Comparison of ENCODE assay signal across 10 cellular contexts in genomic region chr11:45896392-45897068, GRCh38. TPM values are rescaled to one million over a fixed set of nuclear protein-coding genes. Genes with fewer than 3 reads are reported as not detected.
A peak's percentile ranks its signal among the peaks of the same experiment; 100 is the strongest.
DNase-seq lines count a peak whose midpoint lies in the region; TF ChIP-seq lines count a peak whose summit lies in the region.
"Had no signal": no experiment of that assay in that cellular context is flagged by ENCODE, and none has a peak within 500 bp of the region (broad histone marks: within the 10 kb centered on the region; RNA-seq: fewer than 3 reads in every experiment).

No MANE protein-coding gene starts in this region.

- H3K4me3 ChIP-seq in A673 (ENCODE audit: low read depth, low read length, poor library complexity, severe bottlenecking) (no peak overlapping the region), iPS-20b (ENCODE audit: low read length) (no peak overlapping the region; the same call in 1 of the 2 replicates), lower leg skin (ENCODE audit: low read depth, poor library complexity, severe bottlenecking) (no peak overlapping the region)
- H3K4me3 ChIP-seq: upper lobe of left lung had no signal

- 40 to 46% methylated on average over 15 to 16 of the region's 22 CpGs for WGBS in lower leg skin, 2 donors

- POLR2A ChIA-PET in A673 (lab: Charles Lee; ENCODE audit: low non-redundant PET), result interaction anchor here (0.5 kb wide), 1 partner anchor 121 kb away, joined by 5 read pairs; no protein-coding TSS in a partner anchor

- TF ChIP-seq CTCF in A673 (conservative IDR thresholded peaks at IDR 0.05; ENCODE audit: low read depth, low read length) (no peak), lower leg skin (IDR thresholded peaks at IDR 0.05) (no peak)

- H3K9me3 ChIP-seq in A673 (ENCODE audit: low read depth, low read length, poor library complexity, severe bottlenecking) (no peaks in the 10 kb centered on the region), iPS-20b (ENCODE audit: insufficient read depth, low read depth, low read length) (no peaks in the 10 kb centered on the region)
- H3K9me3 ChIP-seq: upper lobe of left lung had no signal

- H3K27me3 ChIP-seq in A673 (replicated peaks; ENCODE audit: insufficient read depth, low read depth, low read length, poor library complexity), result no peaks in the 10 kb centered on the region
- H3K27me3 ChIP-seq in iPS-20b (ENCODE audit: insufficient read depth, low read length), result peaks cover 10% of the 10 kb centered on the region

- no TSS peak for BruUV-seq in A673 (replicated peaks; lab: Mats Ljungman, UMichigan)

- intact Hi-C loops in A673 (cut with micrococcal nuclease; ENCODE audit: unreplicated experiment), result no loop called here
- intact Hi-C loops in lower leg skin (cut with DNase I; ENCODE audit: low total_unique reads), result no loop called here

- H3K36me3 ChIP-seq in A673 (ENCODE audit: insufficient read depth, low read length, poor library complexity, severe bottlenecking) (no peaks in the 10 kb centered on the region), iPS-20b (ENCODE audit: insufficient read depth, low read depth, low read length) (no peaks in the 10 kb centered on the region)
- H3K36me3 ChIP-seq: upper lobe of left lung had no signal

- no peak for TF ChIP-seq POLR2A in lower leg skin (IDR thresholded peaks at IDR 0.05)

- no peak overlapping the region for H3K27ac ChIP-seq in A673 (ENCODE audit: low read depth, low read length, poor library complexity, severe bottlenecking)
- H3K27ac ChIP-seq in iPS-20b (ENCODE audit: low read length), result no peak overlapping the region
- H3K27ac ChIP-seq: upper lobe of left lung had no signal

- H3K4me1 ChIP-seq in A673 (ENCODE audit: insufficient read depth, low read length, poor library complexity, severe bottlenecking) (peaks cover 26% of the 10 kb centered on the region), iPS-20b (ENCODE audit: insufficient read depth, low read length) (peaks cover 9% of the 10 kb centered on the region; the same call in 1 of the 2 replicates)

- CTCF ChIA-PET in A673 (lab: Charles Lee), result no interaction called here

- DNase-seq in A673 (ENCODE audit: low spot score), result peak; percentile 51
- DNase-seq in NCI-H1105 (lab: John Stamatoyannopoulos, UW), result peak; percentile 90
- peak; percentile 89 for DNase-seq in NCI-H69 (lab: John Stamatoyannopoulos, UW)
- no peak for DNase-seq in OCI-M1 (lab: John Stamatoyannopoulos, UW)
- DNase-seq in lower leg skin (ENCODE audit: low spot score in 2 of 2), result no peak
- DNase-seq in NCI-H1048 (lab: John Stamatoyannopoulos, UW), result no peak
- DNase-seq in stimulated activated CD4-positive, alpha-beta T cell treated with anti-CD3 and anti-CD28 coated beads, Interleukin-12 subunit alpha, Interleukin-12 subunit beta, amount 100 ng/mL, for 4 hours, result no peak

- peak overlapping the region; percentile 30; the same call in 1 of the 2 replicates for H3K9ac ChIP-seq in iPS-20b (ENCODE audit: low read depth, low read length)

RNA-seq across cellular contexts. Expression of gene FREY1, which starts 10.5 kb away (rescaled TPM):
- 3.3 and 3.8 TPM in 2 replicates for total RNA-seq in A673 (2021)
- 1 to 10 TPM in 1 of 4 donors, under 1 TPM in 1, not detected in 2; 0.91 to 2.3 TPM for total RNA-seq in lower leg skin
- total RNA-seq: RPMI7951 had no signal

RNA-seq across cellular contexts. Expression of gene MAPK8IP1, which starts 11.1 kb away (rescaled TPM):
- total RNA-seq in A673 (2021), result 46.0 and 46.2 TPM in 2 replicates
- total RNA-seq in lower leg skin, result 1 to 10 TPM; 4.6 to 6.5 (median 5.4) TPM

RNA-seq across cellular contexts. Expression of gene PEX16, which starts 21.1 kb away (rescaled TPM):
- total RNA-seq in A673 (2021), result 64.1 and 68.9 TPM in 2 replicates
- 10 to 100 TPM; 36.7 to 52.8 (median 41.2) TPM for total RNA-seq in lower leg skin

RNA-seq across cellular contexts. Expression of gene LARGE2, which starts 25.9 kb away (rescaled TPM):
- total RNA-seq in A673 (2021) (9.1 and 10.9 TPM in 2 replicates), lower leg skin (10 to 100 TPM; 20.7 to 30.1 (median 25.9) TPM)

RNA-seq across cellular contexts. Expression of gene CRY2, which starts 49.3 kb away (rescaled TPM):
- 46.4 and 47.0 TPM in 2 replicates for total RNA-seq in A673 (2021)
- total RNA-seq in lower leg skin, result 10 to 100 TPM; 59.6 to 92.1 (median 70.1) TPM

Comparison
In these comparisons a context has a peak if more than half of its experiments do, and no peak if none do; other contexts are left out.
1. DNase-seq: peak in A673 (single experiment), NCI-H1105 (single experiment) and NCI-H69 (single experiment); none in OCI-M1 (single experiment), lower leg skin (0 of 2), NCI-H1048 (single experiment) and stimulated activated CD4-positive, alpha-beta T cell treated with anti-CD3 and anti-CD28 coated beads, Interleukin-12 subunit alpha, Interleukin-12 subunit beta, amount 100 ng/mL, for 4 hours (single experiment).